In genomic region chr15:82680200-82681102, GRCh38 we compare ENCODE assay signal across 8 cellular contexts. TPM values are rescaled to one million over a fixed set of nuclear protein-coding genes. Genes with fewer than 3 reads are reported as not detected.
DNase-seq lines count a peak whose midpoint lies in the region; ATAC-seq and TF ChIP-seq lines count a peak whose summit lies in the region.

No MANE protein-coding gene starts in this region.

- peak; percentile 65 for TF ChIP-seq CTCF in 22Rv1 (IDR thresholded peaks at IDR 0.05)

- peak overlapping the region; percentile 19 for H4K8ac ChIP-seq in neuronal stem cell (ENCODE audit: low read depth, low read length)

- H3K9me3 ChIP-seq in duodenal mucosa (ENCODE audit: control insufficient read depth in 1 of 2, low read length in 2 of 2) (no peaks in the 10 kb centered on the region), neuronal stem cell (replicated peaks in 1 of 2; ENCODE audit: control insufficient read depth in 2 of 2, insufficient read depth in 1 of 2, low read depth in 1 of 2, low read length in 2 of 2) (peaks cover 0 to 2% of the 10 kb centered on the region in 2 donors), thymus (ENCODE audit: control insufficient read depth) (no peaks in the 10 kb centered on the region)

- no CpG with 5 or more reads among the region's 76 CpGs for WGBS in neuronal stem cell (ENCODE audit: extremely low coverage in 2 of 2, insufficient read length in 2 of 2, insufficient replicate concordance in 1 of 2), 2 donors
- 4% methylated on average over 76 of the region's 76 CpGs for WGBS in thymus

- H2BK120ac ChIP-seq in neuronal stem cell (ENCODE audit: low read depth, low read length): no peak overlapping the region

- peak overlapping the region; percentile 93 for H2BK15ac ChIP-seq in neuronal stem cell (ENCODE audit: low read length)

- no peaks in the 10 kb centered on the region for H3K36me3 ChIP-seq in duodenal mucosa (ENCODE audit: control insufficient read depth in 1 of 2, insufficient read depth in 2 of 2, low read length in 2 of 2)
- peaks cover 0 to 5% of the 10 kb centered on the region in 2 donors for H3K36me3 ChIP-seq in neuronal stem cell (replicated peaks in 1 of 2; ENCODE audit: control insufficient read depth in 2 of 2, insufficient read depth in 2 of 2, low read length in 2 of 2)
- H3K36me3 ChIP-seq in thymus (ENCODE audit: control insufficient read depth, insufficient read depth): no peaks in the 10 kb centered on the region

- H3K4me1 ChIP-seq in duodenal mucosa (ENCODE audit: control insufficient read depth in 1 of 2, insufficient read depth in 2 of 2, low read length in 2 of 2) (peaks cover 0 to 8% of the 10 kb centered on the region in 2 donors), neuronal stem cell (ENCODE audit: control insufficient read depth in 2 of 2, insufficient read depth in 1 of 2, low read depth in 1 of 2, low read length in 2 of 2) (peaks cover 0 to 6% of the 10 kb centered on the region in 2 donors), thymus (ENCODE audit: control insufficient read depth, insufficient read depth, low read length) (peaks cover 5% of the 10 kb centered on the region)

- H2BK12ac ChIP-seq in neuronal stem cell (ENCODE audit: low read length): peak overlapping the region; percentile 68

- ATAC-seq in GM19328 (IDR thresholded peaks at IDR 0.05; ENCODE audit: unreplicated experiment): peak; percentile 64

- H2AK5ac ChIP-seq in neuronal stem cell (ENCODE audit: low read depth, low read length): peak overlapping the region; percentile 72

- H2BK5ac ChIP-seq in neuronal stem cell (ENCODE audit: low read length): peak overlapping the region; percentile 56

- peak overlapping the region; percentile 98 for H3K18ac ChIP-seq in neuronal stem cell (ENCODE audit: low read length)

- no peaks in the 10 kb centered on the region for H3K79me1 ChIP-seq in neuronal stem cell (ENCODE audit: low read depth, low read length)

- no peak overlapping the region for H3K4ac ChIP-seq in neuronal stem cell (ENCODE audit: low read length)

- H3K27ac ChIP-seq in 22Rv1 (0 out of 2 replicates have a peak overlapping the region, but pooled peaks have one; percentile 32), duodenal mucosa (ENCODE audit: low read depth, low read length) (no peak overlapping the region), neuronal stem cell (replicated peaks; ENCODE audit: low read length) (no peak overlapping the region), thymus (ENCODE audit: low read depth) (peak overlapping the region; percentile 12)

- H3K4me2 ChIP-seq in neuronal stem cell (ENCODE audit: insufficient read depth, low read length, poor library complexity, severe bottlenecking): peak overlapping the region; percentile 84

- H3K14ac ChIP-seq in neuronal stem cell (ENCODE audit: low read length): peak overlapping the region; percentile 9

- H2AFZ ChIP-seq in neuronal stem cell (ENCODE audit: low read length): no peak overlapping the region

- peaks cover 6 to 16% of the 10 kb centered on the region in 2 donors for H3K27me3 ChIP-seq in duodenal mucosa (ENCODE audit: control insufficient read depth in 1 of 2, insufficient read depth in 2 of 2, low read length in 2 of 2)
- H3K27me3 ChIP-seq in neuronal stem cell (ENCODE audit: control insufficient read depth in 3 of 3, insufficient read depth in 3 of 3, low read depth in 1 of 3, low read length in 3 of 3): peaks cover 0 to 28% (median 3%) of the 10 kb centered on the region in 3 experiments
- H3K27me3 ChIP-seq in thymus (ENCODE audit: control insufficient read depth, insufficient read depth): peaks cover 2% of the 10 kb centered on the region

- H3K4me3 ChIP-seq in duodenal mucosa (ENCODE audit: low read depth in 1 of 2, low read length in 2 of 2): peak overlapping the region; percentile 74 to 76
- H3K4me3 ChIP-seq in neuronal stem cell (ENCODE audit: low read length in 2 of 2): peak overlapping the region in 1 of 2 donors; percentile 90
- peak overlapping the region; percentile 47 for H3K4me3 ChIP-seq in thymus (ENCODE audit: low read length)

- H3K23ac ChIP-seq in neuronal stem cell (ENCODE audit: low read depth, low read length, poor library complexity): peak overlapping the region; percentile 90

- DNase-seq in HUDEP-2 (lab: John Stamatoyannopoulos, UW; ENCODE audit: unreplicated experiment in 76 of 76): peak in 57 of 76 experiments; percentile 2 to 68 (median 37)
- peak; percentile 72 for DNase-seq in activated CD4-positive, CD25-positive, alpha-beta regulatory T cell treated with anti-CD3 and anti-CD28 coated beads, Interleukin-2, amount 50 U/mL, for 72 hours
- DNase-seq in neuronal stem cell (ENCODE audit: low spot score): peak; percentile 58
- DNase-seq in Kasumi-1 (lab: John Stamatoyannopoulos, UW): no peak

- no peak overlapping the region for H4K91ac ChIP-seq in neuronal stem cell (ENCODE audit: low read depth, low read length, poor library complexity)

- peak overlapping the region in 1 of 2 donors; percentile 18 for H3K9ac ChIP-seq in duodenal mucosa (ENCODE audit: low read depth in 1 of 2, low read length in 2 of 2)
- peak overlapping the region; percentile 88 for H3K9ac ChIP-seq in neuronal stem cell (ENCODE audit: low read depth, low read length, poor library complexity)

RNA-seq across cellular contexts. Expression of gene AP3B2, which starts 29.2 kb away (rescaled TPM):
- polyA plus RNA-seq in neuronal stem cell (2013, experiment 1 of 2): 1.2 TPM
- polyA plus RNA-seq in neuronal stem cell (2013, experiment 2 of 2): 1.8 TPM
- polyA plus RNA-seq in thymus: 5.0 TPM

RNA-seq across cellular contexts. Expression of gene CPEB1, which starts 33.3 kb away (rescaled TPM):
- 2.8 TPM for polyA plus RNA-seq in neuronal stem cell (2013, experiment 1 of 2)
- 2.6 TPM for polyA plus RNA-seq in neuronal stem cell (2013, experiment 2 of 2)
- polyA plus RNA-seq in thymus: 0.64 TPM

Comparison
In these comparisons a context has a peak if more than half of its experiments do, and no peak if none do; other contexts are left out.
1. H3K27ac ChIP-seq: peak in 22Rv1 (single experiment) and thymus (single experiment); none in duodenal mucosa (single experiment) and neuronal stem cell (single experiment).
2. DNase-seq: peak in HUDEP-2 (57 of 76), activated CD4-positive, CD25-positive, alpha-beta regulatory T cell treated with anti-CD3 and anti-CD28 coated beads, Interleukin-2, amount 50 U/mL, for 72 hours (single experiment) and neuronal stem cell (single experiment); none in Kasumi-1 (0 of 2).